1 cellular context compared by ENCODE assay signal in the genomic region with DNA sequence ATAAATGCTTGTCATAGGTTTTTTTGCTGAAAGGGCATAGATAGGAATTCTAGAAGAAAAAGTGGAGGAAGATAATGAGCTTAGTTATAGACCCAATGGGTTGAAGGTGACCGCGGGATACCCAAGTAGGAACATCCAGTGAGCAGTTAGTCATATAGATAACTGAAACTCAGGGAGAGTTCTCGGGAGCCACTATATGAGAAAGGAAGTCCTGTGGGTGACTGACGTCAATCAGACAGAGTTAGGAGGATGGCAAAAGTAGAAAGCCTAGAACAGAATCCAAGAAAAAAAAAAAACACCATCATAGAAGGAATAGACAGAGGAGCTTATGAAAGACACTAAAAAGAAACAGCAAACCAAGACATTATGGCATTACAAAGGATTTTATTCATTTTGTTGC.
TF ChIP-seq lines count a peak whose summit lies in the region.

No MANE protein-coding gene starts in this region.

TF ChIP-seq in GM12878, 131 proteins besides CTCF, POLR2A, EP300 and RAD21:
- 0 out of 2 replicates have a peak, but pooled peaks have one; percentile 22 for TF ChIP-seq EED (IDR thresholded peaks at IDR 0.05; ENCODE audit: low read depth)
- TF ChIP-seq ZBED1 (IDR thresholded peaks at IDR 0.05; ENCODE audit: borderline replicate concordance) = no peak
